8 cellular contexts compared by ENCODE assay signal in the genomic region with DNA sequence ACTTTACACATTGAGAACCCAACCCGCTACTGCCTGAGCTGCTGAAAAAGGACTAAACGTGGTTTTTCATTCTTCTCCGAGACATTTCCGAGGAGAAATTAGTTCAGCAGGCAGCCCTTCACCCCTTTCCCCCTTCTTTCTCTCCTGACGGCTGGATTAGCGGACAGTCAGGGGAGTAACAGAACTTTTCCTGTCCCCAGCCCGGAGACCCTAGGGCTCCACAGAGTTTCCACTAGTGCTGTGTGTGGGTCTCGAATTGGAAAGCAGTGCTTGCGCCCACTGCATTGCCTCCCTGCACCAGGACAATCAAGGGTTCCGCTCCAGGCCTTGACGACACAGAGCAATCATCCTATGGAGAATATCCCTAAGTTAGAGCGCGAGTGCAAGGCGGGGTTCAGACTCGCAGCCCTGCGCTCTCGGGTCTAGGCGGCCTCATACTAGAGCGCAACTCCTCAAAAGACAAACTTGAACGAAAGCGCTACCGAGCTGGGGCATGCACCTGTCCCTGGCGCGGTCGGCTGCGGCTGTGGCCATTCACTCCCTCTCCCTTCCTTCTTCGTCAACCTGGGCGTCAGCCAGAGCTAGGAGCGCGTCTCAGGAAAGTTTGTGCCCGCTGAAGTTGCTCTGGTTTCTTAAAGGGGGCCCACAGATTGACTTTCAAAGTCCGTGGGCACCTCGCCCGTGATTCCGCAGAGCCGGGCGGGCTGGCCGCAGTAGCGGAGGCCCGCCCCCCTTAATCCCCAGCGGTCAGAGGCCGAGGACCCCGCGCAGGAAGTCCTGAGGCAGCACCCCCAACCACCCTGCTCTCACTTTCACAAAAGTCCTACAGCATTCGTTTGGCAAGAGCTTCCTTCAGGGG. TPM values are rescaled to one million over a fixed set of nuclear protein-coding genes. Genes with fewer than 3 reads are reported as not detected.
DNase-seq lines count a peak whose midpoint lies in the region; ATAC-seq and TF ChIP-seq lines count a peak whose summit lies in the region.

No MANE protein-coding gene starts in this region.

- no peak overlapping the region for H3K18ac ChIP-seq in H9 (ENCODE audit: insufficient read length, low read depth, low read length)

- TF ChIP-seq CTCF in H9 (conservative IDR thresholded peaks at IDR 0.05) (no peak), sigmoid colon (IDR thresholded peaks at IDR 0.05) (no peak)

- H3T11ph ChIP-seq in H9 (ENCODE audit: low read length): no peak overlapping the region

- H3K27me3 ChIP-seq in H9 (ENCODE audit: insufficient read depth, low read length): peaks cover 96% of the 10 kb centered on the region
- peaks cover 0 to 63% (median 0%) of the 10 kb centered on the region in 3 donors for H3K27me3 ChIP-seq in sigmoid colon

- no peak overlapping the region for H3K27ac ChIP-seq in H9 (ENCODE audit: insufficient read length, low read depth, low read length)
- peak overlapping the region; percentile 82 to 94 (median 86) for H3K27ac ChIP-seq in sigmoid colon

- no peak overlapping the region for H4K8ac ChIP-seq in H9 (replicated peaks; ENCODE audit: insufficient read length, low read depth, low read length)

- no peak overlapping the region for H2BK12ac ChIP-seq in H9 (ENCODE audit: insufficient read length, low read depth, low read length)

- H3K9me3 ChIP-seq in H9 (ENCODE audit: control insufficient read depth, low read depth, low read length) (no peaks in the 10 kb centered on the region), sigmoid colon (no peaks in the 10 kb centered on the region)

- no peak overlapping the region for H2AFZ ChIP-seq in H9 (ENCODE audit: low read length)

- no peak for TF ChIP-seq POLR2A in sigmoid colon (IDR thresholded peaks at IDR 0.05)

- DNase-seq in H9: no peak
- DNase-seq in activated CD4-positive, alpha-beta memory T cell treated with anti-CD3 and anti-CD28 coated beads for 36 hours: peak; percentile 14
- DNase-seq in left ventricle myocardium superior: peak; percentile 60
- DNase-seq in sigmoid colon: no peak
- DNase-seq in NCI-H69 (lab: John Stamatoyannopoulos, UW): no peak
- DNase-seq in RPMI8226: no peak
- DNase-seq in activated T-helper 2 cell treated with anti-CD3 and anti-CD28 coated beads, Interferon-gamma antibody, Interleukin-2, Interleukin-4, amounts not matched to agents 10 μg/mL and 5 μg/mL and 100 μg/mL, durations not matched to agents 14 hours and 24 hours and 36 hours (ENCODE audit: low spot score): no peak

- no peak overlapping the region for H3K23ac ChIP-seq in H9 (ENCODE audit: insufficient read length, low read depth, low read length)

- peaks cover 99% of the 10 kb centered on the region for H3K27me3 Mint-ChIP-seq in H9 (ENCODE audit: low read depth)
- peaks cover 87% of the 10 kb centered on the region for H3K27me3 Mint-ChIP-seq in activated CD4-positive, alpha-beta memory T cell treated with anti-CD3 and anti-CD28 coated beads for 36 hours
- peaks cover 90% of the 10 kb centered on the region for H3K27me3 Mint-ChIP-seq in activated T-helper 2 cell treated with anti-CD3 and anti-CD28 coated beads, Interferon-gamma antibody, Interleukin-2, Interleukin-4, amounts not matched to agents 10 μg/mL and 5 μg/mL and 100 μg/mL, durations not matched to agents 14 hours and 24 hours and 36 hours (ENCODE audit: low read depth)

- no peak overlapping the region for H2BK5ac ChIP-seq in H9 (ENCODE audit: insufficient read length, low read length)

- H4K20me1 ChIP-seq in H9 (ENCODE audit: control insufficient read depth, insufficient read depth, insufficient read length): no peaks in the 10 kb centered on the region

- no peak overlapping the region for H2BK120ac ChIP-seq in H9 (ENCODE audit: low read depth, low read length, poor library complexity, severe bottlenecking)

- POLR2A ChIA-PET in activated CD4-positive, alpha-beta memory T cell treated with anti-CD3 and anti-CD28 coated beads for 36 hours (lab: Charles Lee): interaction anchor here (0.6 to 3.0 kb wide), 2 partner anchors 10 to 21 kb away, joined by 3 to 11 read pairs; no protein-coding TSS in a partner anchor

- H3K36me3 Mint-ChIP-seq in H9 (ENCODE audit: insufficient read depth in 1 of 3, low read depth in 3 of 3): no peaks in the 10 kb centered on the region
- H3K36me3 Mint-ChIP-seq in activated CD4-positive, alpha-beta memory T cell treated with anti-CD3 and anti-CD28 coated beads for 36 hours: no peaks in the 10 kb centered on the region
- H3K36me3 Mint-ChIP-seq in activated T-helper 2 cell treated with anti-CD3 and anti-CD28 coated beads, Interferon-gamma antibody, Interleukin-2, Interleukin-4, amounts not matched to agents 10 μg/mL and 5 μg/mL and 100 μg/mL, durations not matched to agents 14 hours and 24 hours and 36 hours (ENCODE audit: low read depth): peaks cover 2% of the 10 kb centered on the region

- H2AK5ac ChIP-seq in H9 (ENCODE audit: insufficient read length, low read length): no peak overlapping the region

- peaks cover 28 to 50% of the 10 kb centered on the region in 2 experiments for H3K4me1 Mint-ChIP-seq in H9
- H3K4me1 Mint-ChIP-seq in activated CD4-positive, alpha-beta memory T cell treated with anti-CD3 and anti-CD28 coated beads for 36 hours (ENCODE audit: low read depth): peaks cover 34% of the 10 kb centered on the region
- peaks cover 20% of the 10 kb centered on the region for H3K4me1 Mint-ChIP-seq in activated T-helper 2 cell treated with anti-CD3 and anti-CD28 coated beads, Interferon-gamma antibody, Interleukin-2, Interleukin-4, amounts not matched to agents 10 μg/mL and 5 μg/mL and 100 μg/mL, durations not matched to agents 14 hours and 24 hours and 36 hours (ENCODE audit: low read depth)

- no peak overlapping the region for H4K5ac ChIP-seq in H9 (ENCODE audit: insufficient read length, low read depth, low read length)

- no peaks in the 10 kb centered on the region; the same call in 1 of the 2 replicates for H3K4me1 ChIP-seq in H9 (ENCODE audit: insufficient read depth, low read length)
- peaks cover 0 to 53% (median 28%) of the 10 kb centered on the region in 4 donors for H3K4me1 ChIP-seq in sigmoid colon

- H3K4ac ChIP-seq in H9 (ENCODE audit: low read depth, low read length): no peak overlapping the region

- no peak overlapping the region for H3K56ac ChIP-seq in H9 (ENCODE audit: insufficient read length, low read depth, low read length)

- H2BK15ac ChIP-seq in H9 (ENCODE audit: low read depth, low read length): no peak overlapping the region; the same call in 1 of the 2 replicates

- no CpG with 5 or more reads among the region's 45 CpGs for WGBS in H9 (ENCODE audit: extremely low coverage, insufficient read length, low lambda C conversion rate)
- WGBS in sigmoid colon, 2 donors: 4 to 5% methylated on average over 45 of the region's 45 CpGs

- H3K79me1 ChIP-seq in H9 (ENCODE audit: insufficient read depth, low read depth, low read length, poor library complexity, severe bottlenecking): no peaks in the 10 kb centered on the region

- H3K9ac ChIP-seq in H9 (ENCODE audit: extremely low read depth, insufficient read length, low read length): no peak overlapping the region

- peak overlapping the region; percentile 54 to 76 for H3K4me3 Mint-ChIP-seq in H9
- H3K4me3 Mint-ChIP-seq in activated CD4-positive, alpha-beta memory T cell treated with anti-CD3 and anti-CD28 coated beads for 36 hours: peak overlapping the region; percentile 12
- H3K4me3 Mint-ChIP-seq in activated T-helper 2 cell treated with anti-CD3 and anti-CD28 coated beads, Interferon-gamma antibody, Interleukin-2, Interleukin-4, amounts not matched to agents 10 μg/mL and 5 μg/mL and 100 μg/mL, durations not matched to agents 14 hours and 24 hours and 36 hours (ENCODE audit: low read depth): no peak overlapping the region

- peak overlapping the region; percentile 64 to 76 (median 71) for H3K4me3 ChIP-seq in sigmoid colon

- H3K27ac Mint-ChIP-seq in H9: no peak overlapping the region
- no peak overlapping the region for H3K27ac Mint-ChIP-seq in activated CD4-positive, alpha-beta memory T cell treated with anti-CD3 and anti-CD28 coated beads for 36 hours
- no peak overlapping the region for H3K27ac Mint-ChIP-seq in activated T-helper 2 cell treated with anti-CD3 and anti-CD28 coated beads, Interferon-gamma antibody, Interleukin-2, Interleukin-4, amounts not matched to agents 10 μg/mL and 5 μg/mL and 100 μg/mL, durations not matched to agents 14 hours and 24 hours and 36 hours

- peaks cover 0 to 2% (median 0%) of the 10 kb centered on the region in 4 donors for H3K36me3 ChIP-seq in sigmoid colon

- no peak overlapping the region for H4K91ac ChIP-seq in H9 (ENCODE audit: insufficient read length, low read depth, low read length)

- intact Hi-C loops in activated CD4-positive, alpha-beta memory T cell treated with anti-CD3 and anti-CD28 coated beads for 36 hours (cut with micrococcal nuclease): no loop called here
- intact Hi-C loops in left ventricle myocardium superior (cut with micrococcal nuclease) (no loop called here), sigmoid colon (cut with DNase I) (loop anchor here (2.0 to 5.0 kb wide), 3 partner anchors 381 to 695 kb away; a partner anchor contains a TSS)
- intact Hi-C loops in activated T-helper 2 cell treated with anti-CD3 and anti-CD28 coated beads, Interferon-gamma antibody, Interleukin-2, Interleukin-4, amounts not matched to agents 10 μg/mL and 5 μg/mL and 100 μg/mL, durations not matched to agents 14 hours and 24 hours and 36 hours (cut with micrococcal nuclease): loop anchor here (5.0 kb wide), 2 partner anchors 605 to 1820 kb away; no protein-coding TSS in a partner anchor

- peaks cover 21% of the 10 kb centered on the region for H3K23me2 ChIP-seq in H9 (ENCODE audit: insufficient read length, low read depth, low read length, poor library complexity, severe bottlenecking)

- H3K79me2 ChIP-seq in H9 (ENCODE audit: insufficient read depth, low read length): no peaks in the 10 kb centered on the region

- H3K9me3 Mint-ChIP-seq in H9: no peaks in the 10 kb centered on the region; a peak in 2 of 5 replicates
- H3K9me3 Mint-ChIP-seq in activated CD4-positive, alpha-beta memory T cell treated with anti-CD3 and anti-CD28 coated beads for 36 hours: no peaks in the 10 kb centered on the region
- H3K9me3 Mint-ChIP-seq in activated T-helper 2 cell treated with anti-CD3 and anti-CD28 coated beads, Interferon-gamma antibody, Interleukin-2, Interleukin-4, amounts not matched to agents 10 μg/mL and 5 μg/mL and 100 μg/mL, durations not matched to agents 14 hours and 24 hours and 36 hours: no peaks in the 10 kb centered on the region

- ATAC-seq in left ventricle myocardium superior (peak; percentile 36), HG03378 (IDR thresholded peaks at IDR 0.05; ENCODE audit: unreplicated experiment) (no peak)

- no peak overlapping the region for H2BK20ac ChIP-seq in H9 (ENCODE audit: low read depth, low read length, poor library complexity, severe bottlenecking)

- TF ChIP-seq EP300 in sigmoid colon (IDR thresholded peaks at IDR 0.05): no peak

- H3K4me2 ChIP-seq in H9 (ENCODE audit: insufficient read depth, insufficient read length, low read length): peak overlapping the region; percentile 69

- H3K14ac ChIP-seq in H9 (ENCODE audit: insufficient read depth, low read length): no peak overlapping the region; the same call in 1 of the 2 replicates

- CTCF ChIA-PET in activated CD4-positive, alpha-beta memory T cell treated with anti-CD3 and anti-CD28 coated beads for 36 hours (lab: Charles Lee): interaction anchor here (0.6 to 4.9 kb wide), 2 partner anchors 8 to 151 kb away, joined by 3 to 43 read pairs; no protein-coding TSS in a partner anchor

RNA-seq across cellular contexts. Expression of a gene that starts 0.8 kb away (rescaled TPM):
- 0.24 and 0.35 TPM in 2 replicates for total RNA-seq in H9 (2021)
- not detected for total RNA-seq in activated CD4-positive, alpha-beta memory T cell treated with anti-CD3 and anti-CD28 coated beads for 36 hours
- 8.0 TPM for total RNA-seq in left ventricle myocardium superior
- 10 to 100 TPM in 3 of 4 donors, 1 to 10 TPM in 1; 7.8 to 33.0 (median 19.7) TPM for total RNA-seq in sigmoid colon
- 1 to 10 TPM in 2 of 3 donors, under 1 TPM in 1; 0.69 to 6.2 (median 3.0) TPM for polyA plus RNA-seq in sigmoid colon
- total RNA-seq in activated T-helper 2 cell treated with anti-CD3 and anti-CD28 coated beads, Interferon-gamma antibody, Interleukin-2, Interleukin-4, amounts not matched to agents 10 μg/mL and 5 μg/mL and 100 μg/mL, durations not matched to agents 14 hours and 24 hours and 36 hours: not detected in 2 replicates

Comparison
In these comparisons a context has a peak if more than half of its experiments do, and no peak if none do; other contexts are left out.
1. DNase-seq: peak in activated CD4-positive, alpha-beta memory T cell treated with anti-CD3 and anti-CD28 coated beads for 36 hours (single experiment) and left ventricle myocardium superior (single experiment); none in H9 (single experiment), sigmoid colon (single experiment), NCI-H69 (single experiment), RPMI8226 (single experiment) and activated T-helper 2 cell treated with anti-CD3 and anti-CD28 coated beads, Interferon-gamma antibody, Interleukin-2, Interleukin-4, amounts not matched to agents 10 μg/mL and 5 μg/mL and 100 μg/mL, durations not matched to agents 14 hours and 24 hours and 36 hours (single experiment).
2. intact Hi-C loops: an anchor here in sigmoid colon (2.0 to 5.0 kb wide) and activated T-helper 2 cell treated with anti-CD3 and anti-CD28 coated beads, Interferon-gamma antibody, Interleukin-2, Interleukin-4, amounts not matched to agents 10 μg/mL and 5 μg/mL and 100 μg/mL, durations not matched to agents 14 hours and 24 hours and 36 hours (5.0 kb wide); none called in activated CD4-positive, alpha-beta memory T cell treated with anti-CD3 and anti-CD28 coated beads for 36 hours and left ventricle myocardium superior.